Comparison of ENCODE assay signal across 2 cellular contexts in the genomic region with DNA sequence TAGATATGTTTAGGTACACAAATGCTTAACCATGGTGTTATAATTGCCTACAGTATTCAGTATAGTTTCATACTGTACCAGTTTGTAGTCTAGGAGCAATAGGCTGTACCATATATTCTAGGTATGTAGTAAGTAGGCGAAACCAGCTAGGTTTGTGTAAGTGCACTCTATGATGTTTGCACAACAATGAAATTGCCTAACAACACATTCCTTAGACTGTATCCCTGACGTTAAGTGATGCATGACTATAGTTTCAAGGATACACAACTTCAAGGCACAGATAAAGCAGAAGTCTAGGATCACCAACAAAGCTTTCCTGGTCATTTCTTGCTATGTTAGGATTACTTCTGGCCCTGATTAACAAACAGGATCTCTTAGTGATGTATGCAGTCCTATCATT.
A peak's percentile ranks its signal among the peaks of the same experiment; 100 is the strongest.
TF ChIP-seq lines count a peak whose summit lies in the region.

No MANE protein-coding gene starts in this region.

TF ChIP-seq in HEK293, 187 proteins besides CTCF, POLR2A, EP300 and RAD21:
- TF ChIP-seq, protein P1, sequence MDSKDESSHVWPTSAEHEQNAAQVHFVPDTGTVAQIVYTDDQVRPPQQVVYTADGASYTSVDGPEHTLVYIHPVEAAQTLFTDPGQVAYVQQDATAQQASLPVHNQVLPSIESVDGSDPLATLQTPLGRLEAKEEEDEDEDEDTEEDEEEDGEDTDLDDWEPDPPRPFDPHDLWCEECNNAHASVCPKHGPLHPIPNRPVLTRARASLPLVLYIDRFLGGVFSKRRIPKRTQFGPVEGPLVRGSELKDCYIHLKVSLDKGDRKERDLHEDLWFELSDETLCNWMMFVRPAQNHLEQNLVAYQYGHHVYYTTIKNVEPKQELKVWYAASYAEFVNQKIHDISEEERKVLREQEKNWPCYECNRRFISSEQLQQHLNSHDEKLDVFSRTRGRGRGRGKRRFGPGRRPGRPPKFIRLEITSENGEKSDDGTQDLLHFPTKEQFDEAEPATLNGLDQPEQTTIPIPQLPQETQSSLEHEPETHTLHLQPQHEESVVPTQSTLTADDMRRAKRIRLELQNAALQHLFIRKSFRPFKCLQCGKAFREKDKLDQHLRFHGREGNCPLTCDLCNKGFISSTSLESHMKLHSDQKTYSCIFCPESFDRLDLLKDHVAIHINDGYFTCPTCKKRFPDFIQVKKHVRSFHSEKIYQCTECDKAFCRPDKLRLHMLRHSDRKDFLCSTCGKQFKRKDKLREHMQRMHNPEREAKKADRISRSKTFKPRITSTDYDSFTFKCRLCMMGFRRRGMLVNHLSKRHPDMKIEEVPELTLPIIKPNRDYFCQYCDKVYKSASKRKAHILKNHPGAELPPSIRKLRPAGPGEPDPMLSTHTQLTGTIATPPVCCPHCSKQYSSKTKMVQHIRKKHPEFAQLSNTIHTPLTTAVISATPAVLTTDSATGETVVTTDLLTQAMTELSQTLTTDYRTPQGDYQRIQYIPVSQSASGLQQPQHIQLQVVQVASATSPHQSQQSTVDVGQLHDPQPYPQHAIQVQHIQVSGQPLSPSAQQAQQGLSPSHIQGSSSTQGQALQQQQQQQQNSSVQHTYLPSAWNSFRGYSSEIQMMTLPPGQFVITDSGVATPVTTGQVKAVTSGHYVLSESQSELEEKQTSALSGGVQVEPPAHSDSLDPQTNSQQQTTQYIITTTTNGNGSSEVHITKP (tag by site-specific recombination; IDR thresholded peaks at IDR 0.05), result peak; percentile 42
- TF ChIP-seq HOXD13 (CRISPR knock-in tag; IDR thresholded peaks at IDR 0.05; ENCODE audit: borderline replicate concordance) (no peak), ZNF768 (tag by site-specific recombination; IDR thresholded peaks at IDR 0.05) (no peak), ZNF701 (tag by site-specific recombination; IDR thresholded peaks at IDR 0.05) (no peak), SP3 (tag by site-specific recombination; IDR thresholded peaks at IDR 0.05) (no peak), KLF16 (tag by site-specific recombination; IDR thresholded peaks at IDR 0.05) (no peak)
- TF ChIP-seq, protein P2, sequence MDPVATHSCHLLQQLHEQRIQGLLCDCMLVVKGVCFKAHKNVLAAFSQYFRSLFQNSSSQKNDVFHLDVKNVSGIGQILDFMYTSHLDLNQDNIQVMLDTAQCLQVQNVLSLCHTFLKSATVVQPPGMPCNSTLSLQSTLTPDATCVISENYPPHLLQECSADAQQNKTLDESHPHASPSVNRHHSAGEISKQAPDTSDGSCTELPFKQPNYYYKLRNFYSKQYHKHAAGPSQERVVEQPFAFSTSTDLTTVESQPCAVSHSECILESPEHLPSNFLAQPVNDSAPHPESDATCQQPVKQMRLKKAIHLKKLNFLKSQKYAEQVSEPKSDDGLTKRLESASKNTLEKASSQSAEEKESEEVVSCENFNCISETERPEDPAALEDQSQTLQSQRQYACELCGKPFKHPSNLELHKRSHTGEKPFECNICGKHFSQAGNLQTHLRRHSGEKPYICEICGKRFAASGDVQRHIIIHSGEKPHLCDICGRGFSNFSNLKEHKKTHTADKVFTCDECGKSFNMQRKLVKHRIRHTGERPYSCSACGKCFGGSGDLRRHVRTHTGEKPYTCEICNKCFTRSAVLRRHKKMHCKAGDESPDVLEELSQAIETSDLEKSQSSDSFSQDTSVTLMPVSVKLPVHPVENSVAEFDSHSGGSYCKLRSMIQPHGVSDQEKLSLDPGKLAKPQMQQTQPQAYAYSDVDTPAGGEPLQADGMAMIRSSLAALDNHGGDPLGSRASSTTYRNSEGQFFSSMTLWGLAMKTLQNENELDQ (tag by site-specific recombination; IDR thresholded peaks at IDR 0.05; ENCODE audit: low read depth), result no peak
- TF ChIP-seq, protein P3, sequence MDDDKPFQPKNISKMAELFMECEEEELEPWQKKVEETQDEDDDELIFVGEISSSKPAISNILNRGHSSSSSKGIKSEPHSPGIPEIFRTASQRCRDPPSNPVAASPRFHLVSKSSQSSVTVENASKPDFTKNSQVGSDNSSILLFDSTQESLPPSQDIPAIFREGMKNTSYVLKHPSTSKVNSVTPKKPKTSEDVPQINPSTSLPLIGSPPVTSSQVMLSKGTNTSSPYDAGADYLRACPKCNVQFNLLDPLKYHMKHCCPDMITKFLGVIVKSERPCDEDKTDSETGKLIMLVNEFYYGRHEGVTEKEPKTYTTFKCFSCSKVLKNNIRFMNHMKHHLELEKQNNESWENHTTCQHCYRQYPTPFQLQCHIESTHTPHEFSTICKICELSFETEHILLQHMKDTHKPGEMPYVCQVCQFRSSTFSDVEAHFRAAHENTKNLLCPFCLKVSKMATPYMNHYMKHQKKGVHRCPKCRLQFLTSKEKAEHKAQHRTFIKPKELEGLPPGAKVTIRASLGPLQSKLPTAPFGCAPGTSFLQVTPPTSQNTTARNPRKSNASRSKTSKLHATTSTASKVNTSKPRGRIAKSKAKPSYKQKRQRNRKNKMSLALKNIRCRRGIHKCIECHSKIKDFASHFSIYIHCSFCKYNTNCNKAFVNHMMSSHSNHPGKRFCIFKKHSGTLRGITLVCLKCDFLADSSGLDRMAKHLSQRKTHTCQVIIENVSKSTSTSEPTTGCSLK (tag by site-specific recombination; IDR thresholded peaks at IDR 0.05), result no peak

TF ChIP-seq in K562, 482 proteins besides CTCF, POLR2A, EP300 and RAD21 (continued from another document):
- TF ChIP-seq, protein P1 (IDR thresholded peaks at IDR 0.05; ENCODE audit: partially characterized antibody), result no peak
